In the genomic region with DNA sequence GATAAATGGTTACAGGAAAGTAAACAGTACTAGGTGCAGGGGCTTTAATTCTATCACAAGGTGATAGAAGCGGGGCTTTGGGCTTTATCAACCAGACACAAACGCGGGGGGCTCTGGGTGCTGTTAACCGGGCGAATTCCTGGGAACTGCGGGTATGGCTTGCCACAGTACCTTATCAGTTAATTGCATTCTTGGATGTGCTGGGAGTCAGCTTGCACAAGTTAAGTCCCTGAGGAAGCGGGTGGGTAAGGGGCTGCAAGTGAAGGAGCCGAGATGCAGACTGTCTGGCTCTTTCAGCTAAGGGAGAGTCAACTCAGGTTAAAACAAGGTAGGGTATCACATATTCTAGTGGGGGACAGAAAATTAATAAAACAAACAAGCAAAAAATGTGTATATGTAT, we compare ENCODE assay signal across 9 cellular contexts. TPM values are rescaled to one million over a fixed set of nuclear protein-coding genes. Genes with fewer than 3 reads are reported as not detected.
A peak's percentile ranks its signal among the peaks of the same experiment; 100 is the strongest.
DNase-seq lines count a peak whose midpoint lies in the region; ATAC-seq and TF ChIP-seq lines count a peak whose summit lies in the region.
"Had no signal": no experiment of that assay in that cellular context is flagged by ENCODE, and none has a peak within 500 bp of the region (broad histone marks: within the 10 kb centered on the region; RNA-seq: fewer than 3 reads in every experiment).

No MANE protein-coding gene starts in this region.

- H3K9me3 ChIP-seq in tibial nerve, result no peaks in the 10 kb centered on the region

- no peak for TF ChIP-seq POLR2A in tibial nerve (IDR thresholded peaks at IDR 0.05)
- TF ChIP-seq POLR2A in erythroblast (IDR thresholded peaks at IDR 0.05; ENCODE audit: low read length), result no peak

- peaks cover 59% of the 10 kb centered on the region for H3K4me1 Mint-ChIP-seq in activated CD8-positive, alpha-beta memory T cell treated with anti-CD3 and anti-CD28 coated beads, Interleukin-2, amount 10 ng/mL, durations not matched to agents 7 days and 5 days
- peaks cover 31% of the 10 kb centered on the region for H3K4me1 Mint-ChIP-seq in mesothelial cell of epicardium

- in situ Hi-C loops in astrocyte of the cerebellum (cut with HindIII; ENCODE audit: low sequenced_read_pairs), result no loop called here

- H3K27me3 Mint-ChIP-seq in activated CD8-positive, alpha-beta memory T cell treated with anti-CD3 and anti-CD28 coated beads, Interleukin-2, amount 10 ng/mL, durations not matched to agents 7 days and 5 days, result no peaks in the 10 kb centered on the region
- H3K27me3 Mint-ChIP-seq in mesothelial cell of epicardium (ENCODE audit: low read depth), result no peaks in the 10 kb centered on the region

- WGBS in tibial nerve, 2 donors, result 24 to 59% methylated on average over 8 of the region's 8 CpGs

- H3K4me3 ChIP-seq in astrocyte of the cerebellum (ENCODE audit: low read depth, low read length) (peak overlapping the region; percentile 13), tibial nerve (peak overlapping the region; percentile 27 to 64 (median 46))

- TF ChIP-seq EP300 in tibial nerve (IDR thresholded peaks at IDR 0.05), result no peak

- H3K36me3 ChIP-seq in tibial nerve, result peaks cover 0 to 7% (median 0%) of the 10 kb centered on the region in 3 donors

- H3K36me3 Mint-ChIP-seq in activated CD8-positive, alpha-beta memory T cell treated with anti-CD3 and anti-CD28 coated beads, Interleukin-2, amount 10 ng/mL, durations not matched to agents 7 days and 5 days, result peaks cover 52% of the 10 kb centered on the region
- no peaks in the 10 kb centered on the region for H3K36me3 Mint-ChIP-seq in mesothelial cell of epicardium

- peaks cover 2% of the 10 kb centered on the region for H3K9me3 Mint-ChIP-seq in activated CD8-positive, alpha-beta memory T cell treated with anti-CD3 and anti-CD28 coated beads, Interleukin-2, amount 10 ng/mL, durations not matched to agents 7 days and 5 days (ENCODE audit: low read depth)
- no peaks in the 10 kb centered on the region for H3K9me3 Mint-ChIP-seq in mesothelial cell of epicardium

- H3K27ac ChIP-seq in tibial nerve, result peak overlapping the region; percentile 24 to 88 (median 66)

- CTCF ChIA-PET in activated CD8-positive, alpha-beta memory T cell treated with anti-CD3 and anti-CD28 coated beads, Interleukin-2, amount 10 ng/mL, durations not matched to agents 7 days and 5 days (lab: Charles Lee), result interaction anchor here (1.0 to 4.2 kb wide), 11 partner anchors 62 to 256 kb away, joined by 3 to 22 read pairs (median 5); partner anchors contain the start of gene GBP5

- ATAC-seq in activated CD8-positive, alpha-beta memory T cell treated with anti-CD3 and anti-CD28 coated beads, Interleukin-2, amount 10 ng/mL, durations not matched to agents 7 days and 5 days, result peak; percentile 13

- DNase-seq in activated CD8-positive, alpha-beta memory T cell treated with anti-CD3 and anti-CD28 coated beads, Interleukin-2, amount 10 ng/mL, durations not matched to agents 7 days and 5 days, result no peak
- DNase-seq in activated CD8-positive, alpha-beta memory T cell treated with anti-CD3 and anti-CD28 coated beads, Interleukin-2, amount 50 U/mL, for 4 hours, result no peak
- DNase-seq in astrocyte of the cerebellum (ENCODE audit: low read depth), result no peak
- no peak for DNase-seq in mesothelial cell of epicardium (ENCODE audit: low spot score in 2 of 2, unreplicated experiment in 2 of 2)
- DNase-seq in tibial nerve (ENCODE audit: low spot score in 2 of 2), result no peak
- no peak for DNase-seq in erythroblast (lab: John Stamatoyannopoulos, UW)
- DNase-seq in DMS79 (lab: John Stamatoyannopoulos, UW), result no peak
- DNase-seq in NCI-H524 treated with DMSO at 0.1 percent for 48 hours (lab: John Stamatoyannopoulos, UW), result no peak
- DNase-seq: NCI-H1436 treated with DMSO at 0.1 percent for 48 hours had no signal

- peak overlapping the region; percentile 99 for H3K27ac Mint-ChIP-seq in activated CD8-positive, alpha-beta memory T cell treated with anti-CD3 and anti-CD28 coated beads, Interleukin-2, amount 10 ng/mL, durations not matched to agents 7 days and 5 days
- H3K27ac Mint-ChIP-seq in mesothelial cell of epicardium, result peak overlapping the region; percentile 83

- TF ChIP-seq CTCF in astrocyte of the cerebellum (IDR thresholded peaks at IDR 0.05; ENCODE audit: low read depth, low read length, missing control alignments) (no peak), mesothelial cell of epicardium (IDR thresholded peaks at IDR 0.05; ENCODE audit: unreplicated experiment) (no peak), tibial nerve (IDR thresholded peaks at IDR 0.05) (no peak)

- H3K4me1 ChIP-seq in tibial nerve, result peaks cover 0 to 47% (median 5%) of the 10 kb centered on the region in 4 donors

- H3K27me3 ChIP-seq in tibial nerve, result no peaks in the 10 kb centered on the region

- peak overlapping the region; percentile 97 for H3K4me3 Mint-ChIP-seq in activated CD8-positive, alpha-beta memory T cell treated with anti-CD3 and anti-CD28 coated beads, Interleukin-2, amount 10 ng/mL, durations not matched to agents 7 days and 5 days
- peak overlapping the region; percentile 63 for H3K4me3 Mint-ChIP-seq in mesothelial cell of epicardium

RNA-seq across cellular contexts. Expression of gene GBP4, which starts 0.7 kb away (rescaled TPM):
- 10 to 100 TPM; 69.7 to 78.6 TPM for total RNA-seq in activated CD8-positive, alpha-beta memory T cell treated with anti-CD3 and anti-CD28 coated beads, Interleukin-2, amount 10 ng/mL, durations not matched to agents 7 days and 5 days
- total RNA-seq in mesothelial cell of epicardium (4.8 to 6.7 TPM (median 5.5 TPM) in 3 replicates), tibial nerve (10 to 100 TPM in 2 of 4 donors, 1 to 10 TPM in 2; 4.0 to 24.0 (median 11.3) TPM)

RNA-seq across cellular contexts. Expression of gene GBP7, which starts 22.3 kb away (rescaled TPM):
- total RNA-seq in activated CD8-positive, alpha-beta memory T cell treated with anti-CD3 and anti-CD28 coated beads, Interleukin-2, amount 10 ng/mL, durations not matched to agents 7 days and 5 days, result under 1 TPM; 0.18 to 0.28 TPM
- total RNA-seq in mesothelial cell of epicardium (not detected in 3 replicates), tibial nerve (not detected)
